ENCODE assay signal across 21 cellular contexts in genomic region chr1:246838118-246838456, GRCh38.
DNase-seq lines count a peak whose midpoint lies in the region; ATAC-seq and TF ChIP-seq lines count a peak whose summit lies in the region.
"Had no signal": no experiment of that assay in that cellular context is flagged by ENCODE, and none has a peak within 500 bp of the region (broad histone marks: within the 10 kb centered on the region; RNA-seq: fewer than 3 reads in every experiment).

No MANE protein-coding gene starts in this region.

- H3K9me3 ChIP-seq in Panc1 (ENCODE audit: control insufficient read depth, insufficient read depth, low read depth, low read length): no peaks in the 10 kb centered on the region

- CTCF ChIA-PET in Panc1 (lab: Charles Lee): no interaction called here

- intact Hi-C loops in Panc1 (cut with micrococcal nuclease; ENCODE audit: unreplicated experiment): no loop called here

- peak; percentile 37 for DNase-seq in DMS 273 (lab: John Stamatoyannopoulos, UW; ENCODE audit: unreplicated experiment)
- no peak for DNase-seq in DMS 273 treated with DMSO at 0.1 percent for 48 hours (lab: John Stamatoyannopoulos, UW)
- DNase-seq in Panc1 (ENCODE audit: low read depth, low spot score): no peak
- no peak for DNase-seq in epithelial cell of prostate (ENCODE audit: low read depth, low spot score)
- DNase-seq in erythroblast (lab: John Stamatoyannopoulos, UW): no peak
- DNase-seq: COR-L47, DMS53, KBM-7, NCI-H1105, NCI-H1436 treated with DMSO at 0.1 percent for 48 hours, NCI-H187 treated with DMSO at 0.1 percent for 48 hours, NCI-H2107, NCI-H446, NCI-H524 treated with DMSO at 0.1 percent for 48 hours, NCI-H774, SHP77 treated with DMSO at 0.1 percent for 48 hours had no signal

- no peak for TF ChIP-seq CTCF in Panc1 (IDR thresholded peaks at IDR 0.05)

- peaks cover 8% of the 10 kb centered on the region; the same call in 1 of the 2 replicates for H3K4me1 ChIP-seq in Panc1 (ENCODE audit: control insufficient read depth, insufficient read depth, low read length)

- TF ChIP-seq POLR2A in erythroblast (IDR thresholded peaks at IDR 0.05; ENCODE audit: low read length): no peak

- H3K27me3 ChIP-seq in Panc1 (ENCODE audit: control insufficient read depth, insufficient read depth, low read length): no peaks in the 10 kb centered on the region

- H3K27ac ChIP-seq in Panc1 (ENCODE audit: low read length) (no peak overlapping the region), epithelial cell of prostate (peak overlapping the region; percentile 45)
- H3K27ac ChIP-seq: 22Rv1, RWPE1 had no signal

- in situ Hi-C loops in Panc1 (cut with HindIII; ENCODE audit: low pct_unique_long_range_greater_than_20kb, low sequenced_read_pairs): no loop called here

- peak; percentile 3 for ATAC-seq in GM19035 (IDR thresholded peaks at IDR 0.05; ENCODE audit: unreplicated experiment)
- peak; percentile 66 for ATAC-seq in Panc1
- ATAC-seq in GM18511 (IDR thresholded peaks at IDR 0.05; ENCODE audit: unreplicated experiment): no peak
- ATAC-seq in GM21528 (IDR thresholded peaks at IDR 0.05; ENCODE audit: low FRiP score, unreplicated experiment): no peak

- BruUV-seq in Panc1 (replicated peaks; lab: Mats Ljungman, UMichigan): no TSS peak

- peaks cover 9% of the 10 kb centered on the region; the same call in 1 of the 2 replicates for H3K36me3 ChIP-seq in Panc1 (ENCODE audit: control insufficient read depth, insufficient read depth, low read length)

- POLR2A ChIA-PET in Panc1 (lab: Charles Lee): no interaction called here

- H3K4me3 ChIP-seq in Panc1 (ENCODE audit: low read depth in 2 of 2, low read length in 2 of 2): no peak overlapping the region

Comparison
In these comparisons a context has a peak if more than half of its experiments do, and no peak if none do; other contexts are left out.
1. ATAC-seq: peak in GM19035 (single experiment) and Panc1 (single experiment); none in GM18511 (single experiment) and GM21528 (single experiment).